8 cellular contexts compared by ENCODE assay signal in the genomic region with DNA sequence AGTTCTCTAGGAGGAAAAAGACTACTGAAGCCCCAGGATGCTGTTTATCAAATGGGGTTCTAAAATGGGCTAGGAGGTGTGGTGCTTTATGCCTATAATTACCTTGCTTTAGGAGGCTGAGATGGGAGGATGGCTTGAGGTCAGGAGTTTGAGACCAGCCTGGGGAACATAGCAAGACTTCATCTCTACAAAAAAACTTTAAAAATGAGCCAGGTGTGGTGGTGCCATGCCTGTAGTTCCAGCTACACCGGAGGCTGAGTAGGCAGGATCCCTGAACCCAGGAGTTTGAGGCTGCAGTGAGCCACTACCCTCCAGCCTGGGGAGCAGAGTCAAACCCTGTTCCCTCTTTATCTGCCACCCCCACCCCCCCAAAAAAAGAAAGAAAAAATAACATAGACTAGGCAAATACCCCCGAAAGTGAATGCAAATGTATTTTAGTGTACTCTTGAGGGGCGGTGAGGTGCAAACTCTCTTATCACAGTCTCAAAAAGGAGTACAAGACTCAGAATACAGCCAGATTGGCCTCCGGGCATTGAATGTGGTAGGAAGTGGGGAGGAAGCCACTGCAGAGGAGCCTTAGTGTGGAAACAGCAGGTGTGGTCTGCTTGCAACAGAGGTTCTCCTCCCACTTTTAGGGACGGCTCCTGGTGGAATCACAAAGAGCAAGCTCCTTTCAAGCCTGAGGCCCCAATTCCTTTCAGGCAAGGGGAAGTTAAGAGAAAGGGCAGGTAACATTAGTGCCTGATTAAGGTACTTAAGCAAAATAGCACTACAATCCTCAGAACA. TPM values are rescaled to one million over a fixed set of nuclear protein-coding genes. Genes with fewer than 3 reads are reported as not detected.
A peak's percentile ranks its signal among the peaks of the same experiment; 100 is the strongest.
DNase-seq lines count a peak whose midpoint lies in the region; ATAC-seq and TF ChIP-seq lines count a peak whose summit lies in the region.

No MANE protein-coding gene starts in this region.

- 73% methylated on average over 5 of the region's 5 CpGs for WGBS in hepatocyte (ENCODE audit: low lambda C conversion rate, missing lambda C conversion rate)

- peak overlapping the region; percentile 75 for H3K4me3 Mint-ChIP-seq in stimulated activated effector memory CD8-positive, alpha-beta T cell treated with anti-CD3 and anti-CD28 coated beads, Interleukin-12 subunit alpha, Interleukin-12 subunit beta, amount 100 ng/mL, for 72 hours

- H3K4me3 ChIP-seq in hepatocyte (no peak overlapping the region), ascending aorta (no peak overlapping the region)

- no peaks in the 10 kb centered on the region for H3K9me3 ChIP-seq in hepatocyte (ENCODE audit: low read depth)
- no peaks in the 10 kb centered on the region for H3K9me3 ChIP-seq in ascending aorta

- no peaks in the 10 kb centered on the region for H3K79me2 ChIP-seq in hepatocyte

- H3K36me3 Mint-ChIP-seq in stimulated activated effector memory CD8-positive, alpha-beta T cell treated with anti-CD3 and anti-CD28 coated beads, Interleukin-12 subunit alpha, Interleukin-12 subunit beta, amount 100 ng/mL, for 72 hours: peaks cover 23% of the 10 kb centered on the region

- intact Hi-C loops in ascending aorta (cut with DNase I): loop anchor here (1.0 kb wide), 1 partner anchor 23 kb away; a partner anchor contains a TSS

- H3K36me3 ChIP-seq in hepatocyte (replicated peaks; ENCODE audit: insufficient read depth, low read depth): no peaks in the 10 kb centered on the region
- no peaks in the 10 kb centered on the region for H3K36me3 ChIP-seq in ascending aorta

- H3K4me2 ChIP-seq in hepatocyte: peak overlapping the region; percentile 70

- no peak for TF ChIP-seq CTCF in hepatocyte (IDR thresholded peaks at IDR 0.05; ENCODE audit: poor library complexity)
- TF ChIP-seq CTCF in ascending aorta (IDR thresholded peaks at IDR 0.05): no peak

- H3K9me2 ChIP-seq in hepatocyte (replicated peaks; ENCODE audit: insufficient read depth): no peaks in the 10 kb centered on the region

- H4K20me1 ChIP-seq in hepatocyte (ENCODE audit: insufficient read depth, poor library complexity, severe bottlenecking): no peaks in the 10 kb centered on the region

- H2AFZ ChIP-seq in hepatocyte: peak overlapping the region; percentile 69

- H3K4me1 ChIP-seq in hepatocyte (ENCODE audit: insufficient read depth) (no peaks in the 10 kb centered on the region), ascending aorta (no peaks in the 10 kb centered on the region)

- H3K27ac ChIP-seq in hepatocyte (peak overlapping the region; percentile 30), ascending aorta (no peak overlapping the region)

- peaks cover 38% of the 10 kb centered on the region for H3K4me1 Mint-ChIP-seq in stimulated activated effector memory CD8-positive, alpha-beta T cell treated with anti-CD3 and anti-CD28 coated beads, Interleukin-12 subunit alpha, Interleukin-12 subunit beta, amount 100 ng/mL, for 72 hours

- peak; percentile 31 for DNase-seq in NK-92 treated with Interleukin-12 subunit alpha and Interleukin-12 subunit beta, amount 100 ng/mL, for 24 hours (lab: John Stamatoyannopoulos, UW)
- DNase-seq in NK-92 (lab: John Stamatoyannopoulos, UW; ENCODE audit: unreplicated experiment): no peak
- DNase-seq in M059J (ENCODE audit: low read depth): peak; percentile 88
- peak; percentile 79 for DNase-seq in activated CD8-positive, alpha-beta memory T cell treated with anti-CD3 and anti-CD28 coated beads, Interleukin-2, amount 50 U/mL, for 48 hours
- peak; percentile 18 for DNase-seq in hepatocyte (ENCODE audit: low spot score)
- peak in 1 of 2 donors; percentile 72 for DNase-seq in stimulated activated effector memory CD8-positive, alpha-beta T cell treated with anti-CD3 and anti-CD28 coated beads, Interleukin-12 subunit alpha, Interleukin-12 subunit beta, amount 100 ng/mL, for 72 hours (ENCODE audit: low spot score in 2 of 2)
- DNase-seq in ascending aorta (ENCODE audit: low spot score in 2 of 2): no peak
- no peak for DNase-seq in activated CD4-positive, CD25-positive, alpha-beta regulatory T cell treated with anti-CD3 and anti-CD28 coated beads, Interleukin-2, amount 50 U/mL, for 72 hours

- no peaks in the 10 kb centered on the region for H3K9me3 Mint-ChIP-seq in stimulated activated effector memory CD8-positive, alpha-beta T cell treated with anti-CD3 and anti-CD28 coated beads, Interleukin-12 subunit alpha, Interleukin-12 subunit beta, amount 100 ng/mL, for 72 hours

- H3K27ac Mint-ChIP-seq in stimulated activated effector memory CD8-positive, alpha-beta T cell treated with anti-CD3 and anti-CD28 coated beads, Interleukin-12 subunit alpha, Interleukin-12 subunit beta, amount 100 ng/mL, for 72 hours: peak overlapping the region; percentile 75

- ATAC-seq in stimulated activated effector memory CD8-positive, alpha-beta T cell treated with anti-CD3 and anti-CD28 coated beads, Interleukin-12 subunit alpha, Interleukin-12 subunit beta, amount 100 ng/mL, for 72 hours: peak; percentile 51

- H3K27me3 ChIP-seq in hepatocyte (no peaks in the 10 kb centered on the region), ascending aorta (no peaks in the 10 kb centered on the region)

RNA-seq across cellular contexts. Expression of a gene that starts 23.5 kb away (rescaled TPM):
- 12.1 and 13.0 TPM in 2 replicates for total RNA-seq in M059J (2014; rRNA removed; shearing (Covaris generic))
- total RNA-seq in hepatocyte: 76.3 and 98.2 TPM in 2 replicates
- polyA plus RNA-seq in hepatocyte: 65.3 and 111 TPM in 2 replicates
- total RNA-seq in ascending aorta: 58.0 TPM

Comparison
In these comparisons a context has a peak if more than half of its experiments do, and no peak if none do; other contexts are left out.
1. DNase-seq: peak in NK-92 treated with Interleukin-12 subunit alpha and Interleukin-12 subunit beta, amount 100 ng/mL, for 24 hours (single experiment), M059J (single experiment), activated CD8-positive, alpha-beta memory T cell treated with anti-CD3 and anti-CD28 coated beads, Interleukin-2, amount 50 U/mL, for 48 hours (single experiment) and hepatocyte (single experiment); none in NK-92 (single experiment), ascending aorta (0 of 2) and activated CD4-positive, CD25-positive, alpha-beta regulatory T cell treated with anti-CD3 and anti-CD28 coated beads, Interleukin-2, amount 50 U/mL, for 72 hours (single experiment).